In the genomic region with DNA sequence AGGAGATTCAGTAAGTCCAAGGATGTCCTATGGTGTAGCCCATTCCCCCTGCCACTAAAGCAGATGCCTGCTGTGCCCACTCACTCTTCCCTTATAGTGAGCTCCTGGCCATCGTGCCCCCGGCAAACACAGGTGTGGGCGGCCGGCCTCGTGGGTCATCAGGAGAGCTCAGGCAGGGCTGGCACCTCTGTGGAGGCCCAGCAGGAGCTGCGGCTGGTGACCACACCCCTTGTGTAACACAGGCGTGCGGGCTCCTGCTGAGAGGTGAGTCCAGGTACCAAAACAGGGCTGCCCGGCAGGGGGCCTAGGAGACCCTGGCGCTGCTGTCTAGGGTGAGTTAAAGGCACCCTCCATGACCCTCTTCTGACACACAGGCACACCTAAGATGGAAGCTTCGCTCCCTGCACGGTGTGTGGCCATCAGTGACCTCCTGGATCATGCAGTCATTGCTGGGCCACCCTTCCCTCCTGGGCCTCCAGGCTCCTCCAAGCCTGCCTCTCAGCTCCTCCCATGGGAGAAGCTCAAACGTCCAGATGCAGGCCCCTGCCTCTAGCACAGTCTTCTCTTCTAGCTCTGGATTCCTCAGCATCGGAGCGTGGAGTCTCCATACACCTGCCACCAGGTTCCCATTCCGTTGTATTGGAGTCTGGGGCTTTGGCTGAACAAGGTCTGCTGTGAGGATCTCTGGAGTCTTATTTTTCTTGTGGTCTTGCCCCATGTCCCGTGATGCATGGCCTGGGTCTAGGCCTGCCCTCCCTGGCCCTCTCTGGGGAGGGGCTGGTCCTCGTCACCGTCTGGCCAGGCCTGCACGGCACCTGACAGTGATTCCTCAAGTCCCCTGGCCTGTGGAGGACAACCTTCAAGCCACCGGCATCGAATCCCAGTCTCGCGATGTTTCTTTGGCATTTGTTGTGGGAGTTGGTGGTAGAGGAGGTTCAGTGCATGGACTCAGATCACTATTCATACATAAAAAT, we compare ENCODE assay signal across 20 cellular contexts.
"Had no signal": no experiment of that assay in that cellular context is flagged by ENCODE, and none has a peak within 500 bp of the region (broad histone marks: within the 10 kb centered on the region; RNA-seq: fewer than 3 reads in every experiment).

No MANE protein-coding gene starts in this region.

- H2AFZ ChIP-seq: hepatocyte had no signal

- H3K27ac ChIP-seq: colonic mucosa, hepatocyte, psoas muscle, sigmoid colon, skin epidermis, uterus had no signal

- H3K9me3 ChIP-seq: colonic mucosa, mucosa of descending colon, psoas muscle, uterus had no signal

- H3K27me3 ChIP-seq: colonic mucosa, hepatocyte, sigmoid colon, uterus had no signal

- DNase-seq: colonic mucosa; effector CD4-positive, alpha-beta T cell; endodermal cell; erythroblast; foreskin melanocyte; head of caudate nucleus; mammary epithelial cell; mucosa of descending colon; naive thymus-derived CD8-positive, alpha-beta T cell; psoas muscle; retina; sigmoid colon; stimulated activated CD4-positive, alpha-beta T cell treated with anti-CD3 and anti-CD28 coated beads, Interleukin-2, amount 100 ng/mL, for 24 hours; stimulated activated CD4-positive, alpha-beta T cell treated with anti-CD3 and anti-CD28 coated beads, Interleukin-4, amount 100 ng/mL, for 4 hours; stimulated activated naive CD4-positive, alpha-beta T cell; trophoblast cell; uterus had no signal

- H3K36me3 Mint-ChIP-seq: naive thymus-derived CD8-positive, alpha-beta T cell had no signal

- H3K4me3 Mint-ChIP-seq: endodermal cell; naive thymus-derived CD8-positive, alpha-beta T cell had no signal

- H3K4me3 ChIP-seq: colonic mucosa, hepatocyte, mucosa of descending colon, psoas muscle, sigmoid colon, skin epidermis, uterus had no signal

- H3K79me2 ChIP-seq: hepatocyte had no signal

- H3K27ac Mint-ChIP-seq: endodermal cell; naive thymus-derived CD8-positive, alpha-beta T cell had no signal

- H3K36me3 ChIP-seq: colonic mucosa, sigmoid colon, uterus had no signal

- FAIRE-seq: endothelial cell of umbilical vein had no signal

- H3K4me2 ChIP-seq: hepatocyte had no signal

- H3K4me1 ChIP-seq: colonic mucosa, psoas muscle, sigmoid colon, uterus had no signal

- ATAC-seq: mucosa of descending colon; naive thymus-derived CD8-positive, alpha-beta T cell; psoas muscle had no signal
